9 cellular contexts compared by ENCODE assay signal in genomic region chrY:13435968-13436937, GRCh38. TPM values are rescaled to one million over a fixed set of nuclear protein-coding genes. Genes with fewer than 3 reads are reported as not detected.
DNase-seq lines count a peak whose midpoint lies in the region; ATAC-seq and TF ChIP-seq lines count a peak whose summit lies in the region.
"Had no signal": no experiment of that assay in that cellular context is flagged by ENCODE, and none has a peak within 500 bp of the region (broad histone marks: within the 10 kb centered on the region; RNA-seq: fewer than 3 reads in every experiment).

No MANE protein-coding gene starts in this region.

- H3K27ac ChIP-seq in iPS DF 6.9 (ENCODE audit: low read length) = no peak overlapping the region

- no CpG with 5 or more reads among the region's 25 CpGs for WGBS in iPS DF 6.9 (ENCODE audit: insufficient coverage, insufficient read length)

- TF ChIP-seq CTCF in BJ (IDR thresholded peaks at IDR 0.05; ENCODE audit: insufficient read depth, low read depth, low read length) = peak; percentile 41

- DNase-seq in BJ (ENCODE audit: low read depth) (no peak), iPS DF 6.9 (ENCODE audit: low read depth, low spot score) (peak; percentile 16), activated gamma-delta T cell treated with Interleukin-2 at 50 U/mL for 16 hours (no peak), NCI-H187 (lab: John Stamatoyannopoulos, UW) (no peak), 8988T (no peak), NCI-H524 (lab: John Stamatoyannopoulos, UW) (no peak)
- DNase-seq in activated CD4-positive, alpha-beta T cell treated with anti-CD3 and anti-CD28 coated beads, Interleukin-2, amount 10 ng/mL, durations not matched to agents 7 days and 5 days = peak; percentile 50

- peaks cover 3% of the 10 kb centered on the region for H3K4me1 ChIP-seq in iPS DF 6.9 (ENCODE audit: control insufficient read depth, insufficient read depth, low read length)

- H3K36me3 ChIP-seq in BJ (ENCODE audit: control insufficient read depth, insufficient read depth, low read length) (no peaks in the 10 kb centered on the region; the same call in 1 of the 2 replicates), iPS DF 6.9 (ENCODE audit: control insufficient read depth, insufficient read depth, low read length) (no peaks in the 10 kb centered on the region)

- H3K9me3 ChIP-seq in iPS DF 6.9 (ENCODE audit: control insufficient read depth, insufficient read depth, low read length) = no peaks in the 10 kb centered on the region

- peaks cover 52% of the 10 kb centered on the region for H3K4me1 Mint-ChIP-seq in activated CD4-positive, alpha-beta T cell treated with anti-CD3 and anti-CD28 coated beads, Interleukin-2, amount 10 ng/mL, durations not matched to agents 7 days and 5 days
- H3K4me1 Mint-ChIP-seq: neural crest cell had no signal

- POLR2A ChIA-PET in BJ (lab: Charles Lee) = no interaction called here
- POLR2A ChIA-PET in activated CD4-positive, alpha-beta T cell treated with anti-CD3 and anti-CD28 coated beads, Interleukin-2, amount 10 ng/mL, durations not matched to agents 7 days and 5 days (lab: Charles Lee) = no interaction called here

- peaks cover 9% of the 10 kb centered on the region for H3K9me3 Mint-ChIP-seq in activated CD4-positive, alpha-beta T cell treated with anti-CD3 and anti-CD28 coated beads, Interleukin-2, amount 10 ng/mL, durations not matched to agents 7 days and 5 days
- H3K9me3 Mint-ChIP-seq: neural crest cell had no signal

- ATAC-seq in HG02981 (IDR thresholded peaks at IDR 0.05; ENCODE audit: unreplicated experiment) = peak; percentile 85

- CTCF ChIA-PET in BJ (lab: Yijun Ruan, JAX) = interaction anchor here (0.7 to 1.0 kb wide), 2 partner anchors 11 to 114 kb away, joined by 3 read pairs; no protein-coding TSS in a partner anchor
- CTCF ChIA-PET in activated CD4-positive, alpha-beta T cell treated with anti-CD3 and anti-CD28 coated beads, Interleukin-2, amount 10 ng/mL, durations not matched to agents 7 days and 5 days (lab: Charles Lee) = no interaction called here

- H3K27ac Mint-ChIP-seq in activated CD4-positive, alpha-beta T cell treated with anti-CD3 and anti-CD28 coated beads, Interleukin-2, amount 10 ng/mL, durations not matched to agents 7 days and 5 days = peak overlapping the region; percentile 90

- peak overlapping the region; percentile 85 for H3K4me3 Mint-ChIP-seq in activated CD4-positive, alpha-beta T cell treated with anti-CD3 and anti-CD28 coated beads, Interleukin-2, amount 10 ng/mL, durations not matched to agents 7 days and 5 days
- H3K4me3 Mint-ChIP-seq: neural crest cell had no signal

- H3K36me3 Mint-ChIP-seq in activated CD4-positive, alpha-beta T cell treated with anti-CD3 and anti-CD28 coated beads, Interleukin-2, amount 10 ng/mL, durations not matched to agents 7 days and 5 days (ENCODE audit: low read depth) = peaks cover 58% of the 10 kb centered on the region

- H3K27me3 ChIP-seq in BJ (ENCODE audit: control insufficient read depth, insufficient read depth, low read length) (no peaks in the 10 kb centered on the region), iPS DF 6.9 (ENCODE audit: control insufficient read depth, insufficient read depth, low read length) (no peaks in the 10 kb centered on the region)

- H3K27me3 Mint-ChIP-seq in activated CD4-positive, alpha-beta T cell treated with anti-CD3 and anti-CD28 coated beads, Interleukin-2, amount 10 ng/mL, durations not matched to agents 7 days and 5 days = no peaks in the 10 kb centered on the region

- H3K4me3 ChIP-seq in BJ (ENCODE audit: low read depth, low read length) (no peak overlapping the region), iPS DF 6.9 (ENCODE audit: low read length) (no peak overlapping the region)

RNA-seq across cellular contexts. Expression of gene UTY, which starts 43.6 kb away (rescaled TPM):
- 5.8 and 9.2 TPM in 2 replicates for polyA plus RNA-seq in BJ (2011; rRNA removed)
- polyA minus RNA-seq in BJ (2011; rRNA and poly(A)+ RNA removed) = 18.9 and 30.2 TPM in 2 replicates
- total RNA-seq in activated CD4-positive, alpha-beta T cell treated with anti-CD3 and anti-CD28 coated beads, Interleukin-2, amount 10 ng/mL, durations not matched to agents 7 days and 5 days = 10 to 100 TPM; 28.2 to 28.4 TPM
- total RNA-seq: neural crest cell had no signal

Comparison
In these comparisons a context has a peak if more than half of its experiments do, and no peak if none do; other contexts are left out.
1. DNase-seq: peak in activated CD4-positive, alpha-beta T cell treated with anti-CD3 and anti-CD28 coated beads, Interleukin-2, amount 10 ng/mL, durations not matched to agents 7 days and 5 days (single experiment) and iPS DF 6.9 (single experiment); none in BJ (single experiment), activated gamma-delta T cell treated with Interleukin-2 at 50 U/mL for 16 hours (single experiment), NCI-H187 (0 of 2), 8988T (single experiment) and NCI-H524 (0 of 2).